Comparison of ENCODE assay signal across 25 cellular contexts in the genomic region with DNA sequence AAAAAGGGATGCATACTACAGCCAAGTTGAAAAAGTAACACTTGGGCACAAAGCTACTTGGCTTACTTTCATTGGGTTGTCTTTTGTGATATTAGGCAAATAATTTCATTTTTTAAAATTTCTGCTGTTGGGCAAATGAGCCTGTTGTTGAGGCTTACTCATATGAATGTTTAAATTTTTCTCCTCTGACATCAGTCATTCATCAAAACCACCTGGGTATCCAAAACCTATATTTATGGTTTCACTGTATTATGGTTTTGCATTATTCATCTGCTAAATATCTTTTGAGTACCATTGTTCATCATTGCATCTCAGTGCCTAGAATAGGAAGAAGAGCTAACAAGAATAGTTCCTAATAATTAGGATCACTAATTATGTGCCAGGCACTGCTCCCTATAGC. TPM values are rescaled to one million over a fixed set of nuclear protein-coding genes. Genes with fewer than 3 reads are reported as not detected.
DNase-seq lines count a peak whose midpoint lies in the region; ATAC-seq, FAIRE-seq and TF ChIP-seq lines count a peak whose summit lies in the region.
"Had no signal": no experiment of that assay in that cellular context is flagged by ENCODE, and none has a peak within 500 bp of the region (broad histone marks: within the 10 kb centered on the region; RNA-seq: fewer than 3 reads in every experiment).

No MANE protein-coding gene starts in this region.

- H3K4me1 Mint-ChIP-seq in neural progenitor cell: no peaks in the 10 kb centered on the region

- H3K36me3 ChIP-seq in SK-N-SH (replicated peaks in 1 of 2; ENCODE audit: control insufficient read depth in 1 of 2, insufficient read depth in 2 of 2, low read length in 1 of 2): peaks cover 0 to 28% of the 10 kb centered on the region in 2 experiments
- no peaks in the 10 kb centered on the region for H3K36me3 ChIP-seq in smooth muscle cell (ENCODE audit: low read depth)
- no peaks in the 10 kb centered on the region for H3K36me3 ChIP-seq in neural progenitor cell

- TF ChIP-seq CTCF in SK-N-SH (IDR thresholded peaks at IDR 0.05): no peak
- TF ChIP-seq CTCF in fibroblast of mammary gland (conservative IDR thresholded peaks at IDR 0.05; ENCODE audit: control insufficient read depth, insufficient read depth, low read depth, low read length): no peak
- no peak for TF ChIP-seq CTCF in smooth muscle cell (IDR thresholded peaks at IDR 0.05; ENCODE audit: borderline replicate concordance, insufficient read depth, poor library complexity, severe bottlenecking)
- no peak for TF ChIP-seq CTCF in D721Med (IDR thresholded peaks at IDR 0.05; ENCODE audit: insufficient read depth, missing control alignments)
- no peak for TF ChIP-seq CTCF in neural progenitor cell (IDR thresholded peaks at IDR 0.05)

- H3K4me3 ChIP-seq in SK-N-SH (ENCODE audit: low read depth in 2 of 2, low read length in 1 of 2) (no peak overlapping the region), fibroblast of mammary gland (ENCODE audit: control insufficient read depth, low read depth, low read length) (no peak overlapping the region), smooth muscle cell (no peak overlapping the region), neural progenitor cell (no peak overlapping the region)

- H3K36me3 Mint-ChIP-seq in neural progenitor cell: peaks cover 17% of the 10 kb centered on the region

- H3K4me2 ChIP-seq in SK-N-SH: no peak overlapping the region
- H3K4me2 ChIP-seq in smooth muscle cell: peak overlapping the region; percentile 3
- no peak overlapping the region for H3K4me2 ChIP-seq in neural progenitor cell

- H3F3A ChIP-seq in SK-N-SH (replicated peaks; ENCODE audit: insufficient read depth): peaks cover 50% of the 10 kb centered on the region
- peaks cover 26% of the 10 kb centered on the region for H3F3A ChIP-seq in smooth muscle cell (ENCODE audit: low read depth)
- no peaks in the 10 kb centered on the region for H3F3A ChIP-seq in neural progenitor cell (ENCODE audit: low read depth)

- H2AFZ ChIP-seq in SK-N-SH (ENCODE audit: low read depth): no peak overlapping the region
- H2AFZ ChIP-seq in smooth muscle cell (ENCODE audit: low read depth): no peak overlapping the region
- H2AFZ ChIP-seq in neural progenitor cell (replicated peaks): no peak overlapping the region

- H3K4me1 ChIP-seq in SK-N-SH (ENCODE audit: control insufficient read depth in 1 of 2, insufficient read depth in 2 of 2, low read depth in 1 of 2, low read length in 1 of 2) (peaks cover 0 to 29% of the 10 kb centered on the region in 2 experiments), smooth muscle cell (ENCODE audit: low read depth) (peaks cover 10% of the 10 kb centered on the region), neural progenitor cell (no peaks in the 10 kb centered on the region)

- H3K27ac Mint-ChIP-seq in neural progenitor cell: no peak overlapping the region
- H3K27ac Mint-ChIP-seq: CD8-positive, alpha-beta T cell had no signal

- TF ChIP-seq EP300 in SK-N-SH (IDR thresholded peaks at IDR 0.05; ENCODE audit: borderline replicate concordance in 1 of 2, low read depth in 1 of 2, low read length in 1 of 2): peak in 1 of 2 experiments; percentile 77; a peak in 1 of 4 replicates

- POLR2A ChIA-PET in SK-N-SH (lab: Yijun Ruan, JAX): no interaction called here

- no peaks in the 10 kb centered on the region for H4K20me1 ChIP-seq in SK-N-SH (ENCODE audit: insufficient read depth)
- no peaks in the 10 kb centered on the region for H4K20me1 ChIP-seq in smooth muscle cell (ENCODE audit: low read depth)
- no peaks in the 10 kb centered on the region for H4K20me1 ChIP-seq in neural progenitor cell (ENCODE audit: low read depth)

- H3K9ac ChIP-seq in SK-N-SH (no peak overlapping the region; the same call in 1 of the 2 replicates), smooth muscle cell (ENCODE audit: low read depth) (peak overlapping the region; percentile 22), neural progenitor cell (no peak overlapping the region)

- H3K9me3 ChIP-seq in SK-N-SH: no peaks in the 10 kb centered on the region
- no peaks in the 10 kb centered on the region for H3K9me3 ChIP-seq in smooth muscle cell (replicated peaks; ENCODE audit: low read depth)
- no peaks in the 10 kb centered on the region for H3K9me3 ChIP-seq in neural progenitor cell (ENCODE audit: low read depth)

- FAIRE-seq in D721Med (lab: Jason Lieb, UNC): no peak
- FAIRE-seq: GM12891, H1, HepG2 had no signal

- H3K27me3 ChIP-seq in SK-N-SH (ENCODE audit: insufficient read depth): no peaks in the 10 kb centered on the region
- H3K27me3 ChIP-seq in smooth muscle cell (ENCODE audit: low read depth): no peaks in the 10 kb centered on the region
- H3K27me3 ChIP-seq in neural progenitor cell: no peaks in the 10 kb centered on the region

- H3K79me2 ChIP-seq in SK-N-SH (ENCODE audit: insufficient read depth) (peaks cover 11% of the 10 kb centered on the region; the same call in 1 of the 2 replicates), smooth muscle cell (ENCODE audit: low read depth) (peaks cover 10% of the 10 kb centered on the region), neural progenitor cell (ENCODE audit: low read depth) (no peaks in the 10 kb centered on the region)

- TF ChIP-seq RAD21 in SK-N-SH (IDR thresholded peaks at IDR 0.05; ENCODE audit: low read length): no peak

- DNase-seq in SK-N-SH: no peak
- DNase-seq in NCI-H226: peak; percentile 23
- DNase-seq in fibroblast of mammary gland (ENCODE audit: low read depth): peak; percentile 45
- DNase-seq in smooth muscle cell (lab: John Stamatoyannopoulos, UW; ENCODE audit: unreplicated experiment): no peak
- DNase-seq in AG20443 (ENCODE audit: low spot score): no peak
- DNase-seq in D721Med (ENCODE audit: insufficient read length, low spot score): no peak
- DNase-seq in neural progenitor cell (ENCODE audit: low spot score): no peak
- DNase-seq: ACHN; AML-193; C1 segment of cervical spinal cord; Calu3; CD8-positive, alpha-beta T cell; KBM-7; NCI-H1092; NCI-H1436; NCI-H187 treated with DMSO at 0.1 percent for 48 hours; NCI-H2107; NCI-H69; SIG-M5 had no signal

- CTCF ChIA-PET in SK-N-SH (lab: Yijun Ruan, JAX): no interaction called here

- H3K27me3 Mint-ChIP-seq in neural progenitor cell (ENCODE audit: insufficient read depth, low read depth): peaks cover 4% of the 10 kb centered on the region

- no peaks in the 10 kb centered on the region for H3K9me2 ChIP-seq in SK-N-SH

- H3K27ac ChIP-seq in SK-N-SH (ENCODE audit: low read depth in 2 of 2, low read length in 1 of 2) (peak overlapping the region in 1 of 2 experiments; percentile 99; a peak in 2 of 4 replicates), smooth muscle cell (ENCODE audit: low read depth) (peak overlapping the region; percentile 92), neural progenitor cell (no peak overlapping the region)
- H3K27ac ChIP-seq: 22Rv1, RWPE1 had no signal

- H3K9me3 Mint-ChIP-seq in neural progenitor cell: peaks cover 28% of the 10 kb centered on the region

- H3K4me3 Mint-ChIP-seq in neural progenitor cell: no peak overlapping the region
- H3K4me3 Mint-ChIP-seq: CD8-positive, alpha-beta T cell had no signal

- no peak for ATAC-seq in SK-N-SH treated with all-trans-retinoic acid at 6 μM for 48 hours
- ATAC-seq: CD8-positive, alpha-beta T cell; HepG2 had no signal

TF ChIP-seq in SK-N-SH, 30 proteins besides CTCF, POLR2A, EP300 and RAD21 (continues in another document):
- TF ChIP-seq MEF2A (IDR thresholded peaks at IDR 0.05; ENCODE audit: borderline replicate concordance, low read depth) (0 out of 2 replicates have a peak, but pooled peaks have one; percentile 15), FOXJ3 (CRISPR knock-in tag; IDR thresholded peaks at IDR 0.05) (no peak), CHD2 (IDR thresholded peaks at IDR 0.05; ENCODE audit: low read length, partially characterized antibody) (no peak), GABPA (IDR thresholded peaks at IDR 0.05; ENCODE audit: low read depth) (no peak), NRF1 (IDR thresholded peaks at IDR 0.05; ENCODE audit: low read depth, low read length) (no peak), TAF1 (IDR thresholded peaks at IDR 0.05; ENCODE audit: borderline replicate concordance, low read depth, low read length) (no peak)
- TF ChIP-seq, protein P1, sequence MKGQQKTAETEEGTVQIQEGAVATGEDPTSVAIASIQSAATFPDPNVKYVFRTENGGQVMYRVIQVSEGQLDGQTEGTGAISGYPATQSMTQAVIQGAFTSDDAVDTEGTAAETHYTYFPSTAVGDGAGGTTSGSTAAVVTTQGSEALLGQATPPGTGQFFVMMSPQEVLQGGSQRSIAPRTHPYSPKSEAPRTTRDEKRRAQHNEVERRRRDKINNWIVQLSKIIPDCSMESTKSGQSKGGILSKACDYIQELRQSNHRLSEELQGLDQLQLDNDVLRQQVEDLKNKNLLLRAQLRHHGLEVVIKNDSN (IDR thresholded peaks at IDR 0.05; ENCODE audit: borderline replicate concordance, low read depth): no peak

TF ChIP-seq in SK-N-SH treated with all-trans-retinoic acid at 6 μM for 48 hours, 23 proteins besides CTCF, POLR2A, EP300 and RAD21 (continues in another document):
- TF ChIP-seq PPARA (CRISPR knock-in tag; IDR thresholded peaks at IDR 0.05; ENCODE audit: borderline replicate concordance) (no peak), ZFP3 (CRISPR knock-in tag; IDR thresholded peaks at IDR 0.05) (no peak), CSDC2 (CRISPR knock-in tag; IDR thresholded peaks at IDR 0.05) (no peak)
- TF ChIP-seq, protein P2, sequence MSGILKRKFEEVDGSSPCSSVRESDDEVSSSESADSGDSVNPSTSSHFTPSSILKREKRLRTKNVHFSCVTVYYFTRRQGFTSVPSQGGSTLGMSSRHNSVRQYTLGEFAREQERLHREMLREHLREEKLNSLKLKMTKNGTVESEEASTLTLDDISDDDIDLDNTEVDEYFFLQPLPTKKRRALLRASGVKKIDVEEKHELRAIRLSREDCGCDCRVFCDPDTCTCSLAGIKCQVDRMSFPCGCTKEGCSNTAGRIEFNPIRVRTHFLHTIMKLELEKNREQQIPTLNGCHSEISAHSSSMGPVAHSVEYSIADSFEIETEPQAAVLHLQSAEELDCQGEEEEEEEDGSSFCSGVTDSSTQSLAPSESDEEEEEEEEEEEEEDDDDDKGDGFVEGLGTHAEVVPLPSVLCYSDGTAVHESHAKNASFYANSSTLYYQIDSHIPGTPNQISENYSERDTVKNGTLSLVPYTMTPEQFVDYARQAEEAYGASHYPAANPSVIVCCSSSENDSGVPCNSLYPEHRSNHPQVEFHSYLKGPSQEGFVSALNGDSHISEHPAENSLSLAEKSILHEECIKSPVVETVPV (CRISPR knock-in tag; IDR thresholded peaks at IDR 0.05): no peak

RNA-seq across cellular contexts. Expression of a gene that starts 28.1 kb away (rescaled TPM):
- 48.8 and 54.2 TPM in 2 replicates for polyA plus RNA-seq in SK-N-SH (2012; rRNA removed)
- polyA plus RNA-seq in SK-N-SH (2012; cell fraction: cytosol; rRNA removed): 35.3 and 45.5 TPM in 2 replicates
- polyA plus RNA-seq in SK-N-SH (2012; cell fraction: nucleus; rRNA removed): 55.0 and 64.4 TPM in 2 replicates
- 44.0 and 65.3 TPM in 2 replicates for total RNA-seq in smooth muscle cell
- polyA plus RNA-seq in smooth muscle cell: 41.6 and 64.1 TPM in 2 replicates
- 29.6 and 34.2 TPM in 2 replicates for total RNA-seq in neural progenitor cell (ENCODE audit: low replicate concordance)

Comparison
In these comparisons a context has a peak if more than half of its experiments do, and no peak if none do; other contexts are left out.
1. DNase-seq: peak in NCI-H226 (single experiment) and fibroblast of mammary gland (single experiment); none in SK-N-SH (single experiment), smooth muscle cell (single experiment), AG20443 (single experiment), D721Med (single experiment) and neural progenitor cell (single experiment).